Comparison of ENCODE assay signal across 7 cellular contexts in genomic region chr22:50249382-50250248, GRCh38. TPM values are rescaled to one million over a fixed set of nuclear protein-coding genes. Genes with fewer than 3 reads are reported as not detected.
DNase-seq lines count a peak whose midpoint lies in the region; ATAC-seq and TF ChIP-seq lines count a peak whose summit lies in the region.
"Had no signal": no experiment of that assay in that cellular context is flagged by ENCODE, and none has a peak within 500 bp of the region (broad histone marks: within the 10 kb centered on the region; RNA-seq: fewer than 3 reads in every experiment).

No MANE protein-coding gene starts in this region.

- in situ Hi-C loops in KBM-7 (cut with MboI; ENCODE audit: low pct_unique_long_range_greater_than_20kb, low sequenced_read_pairs): no loop called here

- H3K4me1 Mint-ChIP-seq in naive thymus-derived CD8-positive, alpha-beta T cell: peaks cover 3 to 32% (median 12%) of the 10 kb centered on the region in 4 donors

- peaks cover 0 to 10% (median 4%) of the 10 kb centered on the region in 3 donors for H3K36me3 Mint-ChIP-seq in naive thymus-derived CD8-positive, alpha-beta T cell

- no peaks in the 10 kb centered on the region for H3K27me3 Mint-ChIP-seq in naive thymus-derived CD8-positive, alpha-beta T cell

- POLR2A ChIA-PET in naive thymus-derived CD8-positive, alpha-beta T cell (lab: Charles Lee): interaction anchor here (0.5 to 2.3 kb wide), 6 partner anchors 59 to 305 kb away, joined by 3 to 20 read pairs (median 3); partner anchors contain the start of genes LMF2 and NCAPH2

- DNase-seq in naive thymus-derived CD8-positive, alpha-beta T cell: no peak
- DNase-seq in KBM-7: no peak
- DNase-seq in foreskin melanocyte: no peak
- DNase-seq: effector CD4-positive, alpha-beta T cell had no signal

- peak overlapping the region in 1 of 10 donors; percentile 63 for H3K27ac Mint-ChIP-seq in naive thymus-derived CD8-positive, alpha-beta T cell

- peak overlapping the region in 8 of 10 donors; percentile 70 to 87 (median 78) for H3K4me3 Mint-ChIP-seq in naive thymus-derived CD8-positive, alpha-beta T cell

- H3K4me3 ChIP-seq in GM08714 (ENCODE audit: low read length) (peak overlapping the region; percentile 72; the same call in 1 of the 2 replicates), WI38 (ENCODE audit: low read depth, low read length) (peak overlapping the region; percentile 79)

- H3K9me3 Mint-ChIP-seq in naive thymus-derived CD8-positive, alpha-beta T cell: no peaks in the 10 kb centered on the region

- no peak for ATAC-seq in naive thymus-derived CD8-positive, alpha-beta T cell
- ATAC-seq in HG02870 (IDR thresholded peaks at IDR 0.05; ENCODE audit: unreplicated experiment): no peak

- no peak for TF ChIP-seq CTCF in WI38 (IDR thresholded peaks at IDR 0.05; ENCODE audit: low read depth, low read length)

RNA-seq across cellular contexts. Expression of gene HDAC10, which starts 1.4 kb away (rescaled TPM):
- 100 to 1,000 TPM; 107 to 114 TPM for total RNA-seq in naive thymus-derived CD8-positive, alpha-beta T cell
- polyA plus RNA-seq in naive thymus-derived CD8-positive, alpha-beta T cell: 1 to 10 TPM; 5.4 to 7.8 (median 6.4) TPM

RNA-seq across cellular contexts. Expression of gene TUBGCP6, which starts 4.8 kb away (rescaled TPM):
- total RNA-seq in naive thymus-derived CD8-positive, alpha-beta T cell: 100 to 1,000 TPM; 153 to 156 TPM
- 10 to 100 TPM in 2 of 3 donors, 1 to 10 TPM in 1; 9.3 to 25.2 (median 17.3) TPM for polyA plus RNA-seq in naive thymus-derived CD8-positive, alpha-beta T cell

RNA-seq across cellular contexts. Expression of gene MAPK12, which starts 11.9 kb away (rescaled TPM):
- 1 to 10 TPM; 2.1 to 2.9 TPM for total RNA-seq in naive thymus-derived CD8-positive, alpha-beta T cell
- under 1 TPM in 2 of 3 donors, not detected in 1; 0.02 to 0.03 TPM for polyA plus RNA-seq in naive thymus-derived CD8-positive, alpha-beta T cell

RNA-seq across cellular contexts. Expression of gene MAPK11, which starts 20.6 kb away (rescaled TPM):
- 1 to 10 TPM in 1 of 2 experiments, under 1 TPM in 1; 0.86 to 1.2 TPM for total RNA-seq in naive thymus-derived CD8-positive, alpha-beta T cell
- polyA plus RNA-seq in naive thymus-derived CD8-positive, alpha-beta T cell: under 1 TPM; 0.13 to 0.24 (median 0.16) TPM

RNA-seq across cellular contexts. Expression of gene SELENOO, which starts 48.8 kb away (rescaled TPM):
- total RNA-seq in naive thymus-derived CD8-positive, alpha-beta T cell: 10 to 100 TPM; 40.3 to 42.4 TPM
- 1 to 10 TPM; 3.1 to 8.8 (median 5.2) TPM for polyA plus RNA-seq in naive thymus-derived CD8-positive, alpha-beta T cell
